Comparison of ENCODE assay signal across 2 cellular contexts in genomic region chr4:86895692-86896488, GRCh38.
A peak's percentile ranks its signal among the peaks of the same experiment; 100 is the strongest.
TF ChIP-seq lines count a peak whose summit lies in the region.

No MANE protein-coding gene starts in this region.

TF ChIP-seq in HEK293, 187 proteins besides CTCF, POLR2A, EP300 and RAD21 (continued from another document):
- TF ChIP-seq KLF17 (tag by site-specific recombination; IDR thresholded peaks at IDR 0.05) (no peak), ZNF776 (tag by site-specific recombination; IDR thresholded peaks at IDR 0.05; ENCODE audit: borderline replicate concordance) (no peak), ZNF324 (tag by site-specific recombination; IDR thresholded peaks at IDR 0.05) (no peak), INSM2 (tag by site-specific recombination; IDR thresholded peaks at IDR 0.05) (no peak), ZNF366 (tag by site-specific recombination; conservative IDR thresholded peaks at IDR 0.05) (peak; percentile 50; the same call in 1 of the 2 replicates), HOXD13 (CRISPR knock-in tag; IDR thresholded peaks at IDR 0.05; ENCODE audit: borderline replicate concordance) (no peak), ZNF133 (tag by site-specific recombination; IDR thresholded peaks at IDR 0.05) (no peak), ZFHX2 (tag by site-specific recombination; conservative IDR thresholded peaks at IDR 0.05) (no peak), ZEB2 (tag by site-specific recombination; IDR thresholded peaks at IDR 0.05) (peak; percentile 66), HOXA7 (CRISPR knock-in tag; IDR thresholded peaks at IDR 0.05; ENCODE audit: borderline replicate concordance) (no peak), ZNF311 (tag by site-specific recombination; IDR thresholded peaks at IDR 0.05; ENCODE audit: borderline replicate concordance) (no peak)

TF ChIP-seq in SK-N-SH treated with all-trans-retinoic acid at 6 μM for 48 hours, 23 proteins besides CTCF, POLR2A, EP300 and RAD21 (continued from another document):
- TF ChIP-seq ZC3H10 (CRISPR knock-in tag; IDR thresholded peaks at IDR 0.05), result no peak
- no peak for TF ChIP-seq OSR1 (CRISPR knock-in tag; IDR thresholded peaks at IDR 0.05)
- no peak for TF ChIP-seq CSDC2 (CRISPR knock-in tag; IDR thresholded peaks at IDR 0.05)
- TF ChIP-seq CREB5 (CRISPR knock-in tag; IDR thresholded peaks at IDR 0.05; ENCODE audit: low read depth), result no peak
- TF ChIP-seq ZFP30 (CRISPR knock-in tag; IDR thresholded peaks at IDR 0.05), result no peak
